Comparison of ENCODE assay signal across 1 cellular context in the genomic region with DNA sequence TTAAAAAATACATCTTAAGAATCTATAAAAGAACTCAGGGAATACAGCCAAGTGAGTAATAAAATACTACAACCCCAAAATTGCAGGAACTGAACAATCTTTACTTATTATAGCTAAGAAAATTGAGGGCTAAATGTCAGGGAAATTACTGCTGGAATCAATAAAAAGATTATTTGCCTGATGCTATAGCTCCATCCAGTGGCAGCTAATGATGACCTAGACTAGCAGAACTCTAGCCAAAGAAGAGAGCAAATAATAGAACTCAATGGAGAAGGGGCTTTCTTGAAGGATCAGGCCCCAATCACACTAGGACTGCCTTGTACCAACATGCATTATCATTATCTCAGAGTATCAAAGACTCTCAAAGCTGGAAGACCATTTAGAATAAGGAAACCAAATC.
TF ChIP-seq lines count a peak whose summit lies in the region.

No MANE protein-coding gene starts in this region.

TF ChIP-seq in IMR-90, 13 proteins besides CTCF, POLR2A, EP300 and RAD21 (continued from another document):
- TF ChIP-seq, protein P1, sequence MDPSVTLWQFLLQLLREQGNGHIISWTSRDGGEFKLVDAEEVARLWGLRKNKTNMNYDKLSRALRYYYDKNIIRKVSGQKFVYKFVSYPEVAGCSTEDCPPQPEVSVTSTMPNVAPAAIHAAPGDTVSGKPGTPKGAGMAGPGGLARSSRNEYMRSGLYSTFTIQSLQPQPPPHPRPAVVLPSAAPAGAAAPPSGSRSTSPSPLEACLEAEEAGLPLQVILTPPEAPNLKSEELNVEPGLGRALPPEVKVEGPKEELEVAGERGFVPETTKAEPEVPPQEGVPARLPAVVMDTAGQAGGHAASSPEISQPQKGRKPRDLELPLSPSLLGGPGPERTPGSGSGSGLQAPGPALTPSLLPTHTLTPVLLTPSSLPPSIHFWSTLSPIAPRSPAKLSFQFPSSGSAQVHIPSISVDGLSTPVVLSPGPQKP (IDR thresholded peaks at IDR 0.05; ENCODE audit: borderline replicate concordance, low read depth, low read length), result no peak
- TF ChIP-seq USF2 (IDR thresholded peaks at IDR 0.05; ENCODE audit: low read depth, low read length) (no peak), RCOR1 (IDR thresholded peaks at IDR 0.05; ENCODE audit: insufficient replicate concordance, low read length) (no peak), MXI1 (IDR thresholded peaks at IDR 0.05; ENCODE audit: borderline replicate concordance, low read depth, low read length) (no peak), MAFK (IDR thresholded peaks at IDR 0.05; ENCODE audit: low read depth, low read length) (no peak), MAZ (IDR thresholded peaks at IDR 0.05; ENCODE audit: borderline replicate concordance, low read depth, low read length) (no peak), CEBPB (IDR thresholded peaks at IDR 0.05; ENCODE audit: low read depth, low read length) (no peak), RFX5 (IDR thresholded peaks at IDR 0.05; ENCODE audit: low read depth, low read length) (no peak), CHD1 (IDR thresholded peaks at IDR 0.05; ENCODE audit: low read depth, low read length) (no peak), SMC3 (IDR thresholded peaks at IDR 0.05; ENCODE audit: low read depth, low read length) (no peak), NFE2L2 (IDR thresholded peaks at IDR 0.05; ENCODE audit: low read depth, low read length) (no peak)
